ENCODE assay signal across 31 cellular contexts in genomic region chr13:28121224-28121623, GRCh38. TPM values are rescaled to one million over a fixed set of nuclear protein-coding genes. Genes with fewer than 3 reads are reported as not detected.
"Had no signal": no experiment of that assay in that cellular context is flagged by ENCODE, and none has a peak within 500 bp of the region (broad histone marks: within the 10 kb centered on the region; RNA-seq: fewer than 3 reads in every experiment).

No MANE protein-coding gene starts in this region.

- H3K4me1 ChIP-seq: colonic mucosa, foreskin keratinocyte, gastrocnemius medialis had no signal

- DNase-seq: activated CD4-positive, alpha-beta memory T cell treated with anti-CD3 and anti-CD28 coated beads, Interleukin-2, amount 10 ng/mL, durations not matched to agents 7 days and 5 days; activated CD4-positive, alpha-beta T cell treated with anti-CD3 and anti-CD28 coated beads for 1 hour; activated CD4-positive, alpha-beta T cell treated with anti-CD3 and anti-CD28 coated beads for 4 hours; activated CD4-positive, alpha-beta T cell treated with anti-CD3 and anti-CD28 coated beads, Interleukin-2, amount 10 ng/mL, durations not matched to agents 7 days and 5 days; activated CD4-positive, alpha-beta T cell treated with anti-CD3 and anti-CD28 coated beads, Interleukin-2, amount 50 U/mL, for 4 hours; activated CD8-positive, alpha-beta memory T cell treated with anti-CD3 and anti-CD28 coated beads, Interleukin-2, amount 50 U/mL, for 48 hours; activated gamma-delta T cell; activated naive CD4-positive, alpha-beta T cell; activated naive CD4-positive, alpha-beta T cell treated with anti-CD3 and anti-CD28 coated beads, Interleukin-2, amount 50 U/mL, for 16 hours; activated T-cell treated with anti-CD3 and anti-CD28 coated beads for 4 hours; activated T-cell treated with anti-CD3 and anti-CD28 coated beads, Interleukin-2, amount 50 U/mL, for 24 hours; activated T-cell treated with anti-CD3 and anti-CD28 coated beads, Interleukin-2, amount 50 U/mL, for 72 hours; amniotic stem cell; anterior cingulate cortex; brain microvascular endothelial cell; colonic mucosa; dorsolateral prefrontal cortex; effector memory CD4-positive, alpha-beta T cell; erythroblast; foreskin keratinocyte; gastrocnemius medialis; glutamatergic neuron; heart left ventricle; T-helper 1 cell; T-helper 2 cell had no signal

- H3K4me3 Mint-ChIP-seq: activated CD4-positive, alpha-beta T cell treated with anti-CD3 and anti-CD28 coated beads, Interleukin-2, amount 10 ng/mL, durations not matched to agents 7 days and 5 days; activated naive CD8-positive, alpha-beta T cell; activated T-cell treated with anti-CD3 and anti-CD28 coated beads, Interleukin-2, amount 50 U/mL, for 24 hours; activated T-cell treated with anti-CD3 and anti-CD28 coated beads, Interleukin-2, amount 50 U/mL, for 72 hours; dendritic cell treated with granulocyte-macrophage colony-stimulating factor and Interleukin-4, amounts not matched to agents 40 ng/mL and 50 ng/mL, for 4 days; WTC11 had no signal

- H3K27ac ChIP-seq: brain microvascular endothelial cell, colonic mucosa, dorsolateral prefrontal cortex, esophagus muscularis mucosa, foreskin keratinocyte, gastrocnemius medialis, heart left ventricle had no signal

- H3K9me3 Mint-ChIP-seq: activated CD4-positive, alpha-beta memory T cell treated with anti-CD3 and anti-CD28 coated beads, Interleukin-2, amount 10 ng/mL, durations not matched to agents 7 days and 5 days; activated CD4-positive, alpha-beta T cell treated with anti-CD3 and anti-CD28 coated beads, Interleukin-2, amount 10 ng/mL, durations not matched to agents 7 days and 5 days; activated T-cell treated with anti-CD3 and anti-CD28 coated beads, Interleukin-2, amount 50 U/mL, for 24 hours; activated T-cell treated with anti-CD3 and anti-CD28 coated beads, Interleukin-2, amount 50 U/mL, for 72 hours; dendritic cell treated with granulocyte-macrophage colony-stimulating factor and Interleukin-4, amounts not matched to agents 40 ng/mL and 50 ng/mL, for 4 days; WTC11 had no signal

- H3K27ac Mint-ChIP-seq: activated CD4-positive, alpha-beta memory T cell treated with anti-CD3 and anti-CD28 coated beads, Interleukin-2, amount 10 ng/mL, durations not matched to agents 7 days and 5 days; activated CD4-positive, alpha-beta T cell treated with anti-CD3 and anti-CD28 coated beads, Interleukin-2, amount 10 ng/mL, durations not matched to agents 7 days and 5 days; activated naive CD8-positive, alpha-beta T cell; activated T-cell treated with anti-CD3 and anti-CD28 coated beads, Interleukin-2, amount 50 U/mL, for 24 hours; activated T-cell treated with anti-CD3 and anti-CD28 coated beads, Interleukin-2, amount 50 U/mL, for 72 hours; dendritic cell treated with granulocyte-macrophage colony-stimulating factor and Interleukin-4, amounts not matched to agents 40 ng/mL and 50 ng/mL, for 4 days; WTC11 had no signal

- H3K4me1 Mint-ChIP-seq: WTC11 had no signal

- H3K27me3 ChIP-seq: brain microvascular endothelial cell, colonic mucosa had no signal

- H3K4me3 ChIP-seq: colonic mucosa, dorsolateral prefrontal cortex, esophagus muscularis mucosa, gastrocnemius medialis, heart left ventricle had no signal

- ATAC-seq: activated T-cell treated with anti-CD3 and anti-CD28 coated beads, Interleukin-2, amount 50 U/mL, for 72 hours; foreskin keratinocyte; gastrocnemius medialis; heart left ventricle; WTC11 had no signal

- H3K9me3 ChIP-seq: colonic mucosa, esophagus muscularis mucosa, gastrocnemius medialis, heart left ventricle had no signal

- H3K36me3 ChIP-seq: brain microvascular endothelial cell, colonic mucosa, esophagus muscularis mucosa, gastrocnemius medialis, heart left ventricle had no signal

- H3K36me3 Mint-ChIP-seq: activated naive CD8-positive, alpha-beta T cell; WTC11 had no signal

- H3K27me3 Mint-ChIP-seq: dendritic cell treated with granulocyte-macrophage colony-stimulating factor and Interleukin-4, amounts not matched to agents 40 ng/mL and 50 ng/mL, for 4 days had no signal

RNA-seq across cellular contexts. Expression of gene FLT3, which starts 20.8 kb away (rescaled TPM):
- total RNA-seq: activated CD4-positive, alpha-beta memory T cell treated with anti-CD3 and anti-CD28 coated beads, Interleukin-2, amount 10 ng/mL, durations not matched to agents 7 days and 5 days; activated CD4-positive, alpha-beta T cell treated with anti-CD3 and anti-CD28 coated beads, Interleukin-2, amount 10 ng/mL, durations not matched to agents 7 days and 5 days; astrocyte; bronchial epithelial cell; foreskin keratinocyte had no signal
- polyA plus RNA-seq: foreskin keratinocyte had no signal
